ENCODE assay signal across 1 cellular context in genomic region chr2:65067806-65068553, GRCh38.
TF ChIP-seq lines count a peak whose summit lies in the region.

No MANE protein-coding gene starts in this region.

TF ChIP-seq in H1, 55 proteins besides CTCF, POLR2A, EP300 and RAD21:
- TF ChIP-seq NRF1 (IDR thresholded peaks at IDR 0.05; ENCODE audit: low read depth, low read length): no peak
- TF ChIP-seq SIX5 (IDR thresholded peaks at IDR 0.05; ENCODE audit: low read depth, low read length): no peak
- no peak for TF ChIP-seq CEBPB (IDR thresholded peaks at IDR 0.05; ENCODE audit: low read depth, low read length)
- no peak for TF ChIP-seq SP4 (IDR thresholded peaks at IDR 0.05; ENCODE audit: low read length)
- no peak for TF ChIP-seq KDM1A (IDR thresholded peaks at IDR 0.05; ENCODE audit: borderline replicate concordance, low read length)
- no peak for TF ChIP-seq CREB1 (IDR thresholded peaks at IDR 0.05)
- no peak for TF ChIP-seq MAFK (IDR thresholded peaks at IDR 0.05; ENCODE audit: low read depth, low read length)
- TF ChIP-seq EZH2 (IDR thresholded peaks at IDR 0.05; ENCODE audit: low read depth, low read length, severe bottlenecking): no peak
- TF ChIP-seq BRCA1 (IDR thresholded peaks at IDR 0.05; ENCODE audit: low read depth, low read length): no peak
- TF ChIP-seq TEAD4 (IDR thresholded peaks at IDR 0.05; ENCODE audit: low read depth, low read length): no peak
- TF ChIP-seq HDAC6 (IDR thresholded peaks at IDR 0.05; ENCODE audit: low read depth, low read length): no peak
- TF ChIP-seq TAF7 (optimal IDR thresholded peaks at IDR 0.05; ENCODE audit: borderline replicate concordance, low read depth, low read length): no peak
- TF ChIP-seq USF2 (IDR thresholded peaks at IDR 0.05; ENCODE audit: low read length): no peak
- TF ChIP-seq TBP (IDR thresholded peaks at IDR 0.05; ENCODE audit: low read depth, low read length): no peak
- no peak for TF ChIP-seq SAP30 (IDR thresholded peaks at IDR 0.05; ENCODE audit: insufficient read depth, insufficient replicate concordance, low read length)
- no peak for TF ChIP-seq YY1 (IDR thresholded peaks at IDR 0.05; ENCODE audit: low read depth, low read length)
